In genomic region chr3:159654183-159655134, GRCh38 we compare ENCODE assay signal across 19 cellular contexts.
"Had no signal": no experiment of that assay in that cellular context is flagged by ENCODE, and none has a peak within 500 bp of the region (broad histone marks: within the 10 kb centered on the region; RNA-seq: fewer than 3 reads in every experiment).

No MANE protein-coding gene starts in this region.

- H2AFZ ChIP-seq: hepatocyte had no signal

- H3K4me2 ChIP-seq: hepatocyte had no signal

- ATAC-seq: activated CD4-positive, CD25-positive, alpha-beta regulatory T cell treated with anti-CD3 and anti-CD28 coated beads, Interleukin-2, amount 50 U/mL, for 24 hours; activated naive CD8-positive, alpha-beta T cell treated with anti-CD3 and anti-CD28 coated beads, Interleukin-2, amount 50 U/mL, for 24 hours; activated T-helper 17 cell treated with anti-CD3 and anti-CD28 coated beads, Interleukin-2, amount 50 U/mL, for 72 hours; gastroesophageal sphincter had no signal

- H3K27me3 ChIP-seq: gastroesophageal sphincter, hepatocyte, stomach had no signal

- H3K4me1 Mint-ChIP-seq: activated naive CD8-positive, alpha-beta T cell treated with anti-CD3 and anti-CD28 coated beads, Interleukin-2, amount 50 U/mL, for 24 hours; activated T-helper 17 cell treated with anti-CD3 and anti-CD28 coated beads, Interleukin-2, amount 50 U/mL, for 72 hours; nephron had no signal

- H3K27ac Mint-ChIP-seq: activated naive CD8-positive, alpha-beta T cell treated with anti-CD3 and anti-CD28 coated beads, Interleukin-2, amount 50 U/mL, for 24 hours; activated T-helper 17 cell treated with anti-CD3 and anti-CD28 coated beads, Interleukin-2, amount 50 U/mL, for 72 hours; nephron had no signal

- H3K79me2 ChIP-seq: hepatocyte had no signal

- H3K27me3 Mint-ChIP-seq: activated T-helper 17 cell treated with anti-CD3 and anti-CD28 coated beads, Interleukin-2, amount 50 U/mL, for 72 hours had no signal

- H3K4me3 Mint-ChIP-seq: activated naive CD8-positive, alpha-beta T cell treated with anti-CD3 and anti-CD28 coated beads, Interleukin-2, amount 50 U/mL, for 24 hours; activated T-helper 17 cell treated with anti-CD3 and anti-CD28 coated beads, Interleukin-2, amount 50 U/mL, for 72 hours; nephron had no signal

- H3K9me3 Mint-ChIP-seq: activated naive CD8-positive, alpha-beta T cell treated with anti-CD3 and anti-CD28 coated beads, Interleukin-2, amount 50 U/mL, for 24 hours; activated T-helper 17 cell treated with anti-CD3 and anti-CD28 coated beads, Interleukin-2, amount 50 U/mL, for 72 hours; nephron had no signal

- H3K27ac ChIP-seq: gastroesophageal sphincter, hepatocyte, stomach, thoracic aorta had no signal

- H3K4me1 ChIP-seq: gastroesophageal sphincter, stomach had no signal

- DNase-seq: activated CD4-positive, alpha-beta T cell treated with anti-CD3 and anti-CD28 coated beads, Interleukin-2, amount 50 U/mL, for 4 hours; activated naive CD4-positive, alpha-beta T cell treated with Interleukin-2 at 50 U/mL for 16 hours; activated naive CD8-positive, alpha-beta T cell treated with anti-CD3 and anti-CD28 coated beads, Interleukin-2, amount 50 U/mL, for 24 hours; activated T-cell treated with anti-CD3 and anti-CD28 coated beads for 4 hours; aorta; dermis blood vessel endothelial cell; erythroblast; islet precursor cell; nucleus accumbens; posterior cingulate gyrus; stomach; T-helper 9 cell had no signal

- H3K36me3 ChIP-seq: gastroesophageal sphincter, stomach, thoracic aorta had no signal

- FAIRE-seq: bronchial epithelial cell had no signal

- H3K4me3 ChIP-seq: gastroesophageal sphincter, hepatocyte, stomach, thoracic aorta had no signal

- H3K9me3 ChIP-seq: gastroesophageal sphincter, stomach, thoracic aorta had no signal
